Comparison of ENCODE assay signal across 11 cellular contexts in genomic region chr20:38728911-38729642, GRCh38. TPM values are rescaled to one million over a fixed set of nuclear protein-coding genes. Genes with fewer than 3 reads are reported as not detected.
DNase-seq lines count a peak whose midpoint lies in the region; ATAC-seq, FAIRE-seq and TF ChIP-seq lines count a peak whose summit lies in the region.
"Had no signal": no experiment of that assay in that cellular context is flagged by ENCODE, and none has a peak within 500 bp of the region (broad histone marks: within the 10 kb centered on the region; RNA-seq: fewer than 3 reads in every experiment).

No MANE protein-coding gene starts in this region.

- H3K27ac ChIP-seq in CD4-positive, alpha-beta T cell (ENCODE audit: low read depth, low read length) = no peak overlapping the region
- H3K27ac ChIP-seq in SJCRH30 (no peak overlapping the region), iPS-18a (ENCODE audit: low read length) (no peak overlapping the region), body of pancreas (no peak overlapping the region), heart right ventricle (no peak overlapping the region), thyroid gland (no peak overlapping the region)

- POLR2A ChIA-PET in CD4-positive, alpha-beta T cell (lab: Charles Lee) = interaction anchor here (1.7 kb wide), 1 partner anchor 18 kb away, joined by 6 read pairs; the partner anchor contains the start of gene ACTR5

- WGBS in body of pancreas, 2 donors = 2 to 3% methylated on average over 39 to 41 of the region's 41 CpGs
- 2% methylated on average over 41 of the region's 41 CpGs for WGBS in heart right ventricle, 2 donors
- 2 to 4% methylated on average over 33 to 41 of the region's 41 CpGs for WGBS in thyroid gland, 2 donors

- H3K4me1 Mint-ChIP-seq in CD4-positive, alpha-beta T cell (ENCODE audit: low read depth) = peaks cover 64% of the 10 kb centered on the region

- TF ChIP-seq POLR2A in GM12892 (IDR thresholded peaks at IDR 0.05; ENCODE audit: low read depth, low read length) = no peak
- no peak for TF ChIP-seq POLR2A in body of pancreas (IDR thresholded peaks at IDR 0.05)
- TF ChIP-seq POLR2A in thyroid gland (IDR thresholded peaks at IDR 0.05) = no peak

- CTCF ChIA-PET in CD4-positive, alpha-beta T cell (lab: Charles Lee) = no interaction called here

- FAIRE-seq in GM12892 (lab: Jason Lieb, UNC) (no peak), RCC 7860 (lab: Jason Lieb, UNC) (no peak)
- FAIRE-seq: kidney had no signal

- intact Hi-C loops in CD4-positive, alpha-beta T cell (cut with DNase I, micrococcal nuclease) = no loop called here
- intact Hi-C loops in body of pancreas (cut with DNase I) (no loop called here), heart right ventricle (cut with DNase I) (loop anchor here in 1 of 10 donors (5.0 kb wide), 1 partner anchor 77 kb away; no protein-coding TSS in a partner anchor), thyroid gland (cut with DNase I) (no loop called here)

- peak overlapping the region; percentile 75 for H3K4me3 Mint-ChIP-seq in CD4-positive, alpha-beta T cell
- H3K4me3 Mint-ChIP-seq: dendritic cell treated with granulocyte-macrophage colony-stimulating factor and Interleukin-4, amounts not matched to agents 40 ng/mL and 50 ng/mL, for 4 days had no signal

- H3K27ac Mint-ChIP-seq in CD4-positive, alpha-beta T cell = peak overlapping the region; percentile 56
- H3K27ac Mint-ChIP-seq: dendritic cell treated with granulocyte-macrophage colony-stimulating factor and Interleukin-4, amounts not matched to agents 40 ng/mL and 50 ng/mL, for 4 days had no signal

- no peak for ATAC-seq in CD4-positive, alpha-beta T cell (ENCODE audit: poor library complexity)
- ATAC-seq in body of pancreas (no peak), heart right ventricle (no peak)

- H3K36me3 ChIP-seq in SJCRH30 (no peaks in the 10 kb centered on the region), iPS-18a (ENCODE audit: control insufficient read depth, low read depth, low read length) (no peaks in the 10 kb centered on the region), body of pancreas (replicated peaks in 1 of 2; ENCODE audit: insufficient read depth in 1 of 2, low read depth in 2 of 2) (no peaks in the 10 kb centered on the region), heart right ventricle (peaks cover 0 to 9% (median 0%) of the 10 kb centered on the region in 9 donors), thyroid gland (no peaks in the 10 kb centered on the region)

- H3K4me3 ChIP-seq in SJCRH30 = peak overlapping the region; percentile 14
- H3K4me3 ChIP-seq in iPS-18a (ENCODE audit: low read length) = peak overlapping the region; percentile 38
- H3K4me3 ChIP-seq in body of pancreas = no peak overlapping the region
- no peak overlapping the region for H3K4me3 ChIP-seq in heart right ventricle
- no peak overlapping the region for H3K4me3 ChIP-seq in thyroid gland (replicated peaks in 1 of 3)

- peaks cover 5% of the 10 kb centered on the region for H3K4me1 ChIP-seq in SJCRH30
- peaks cover 27% of the 10 kb centered on the region for H3K4me1 ChIP-seq in iPS-18a (ENCODE audit: control insufficient read depth, low read depth, low read length)
- peaks cover 23% of the 10 kb centered on the region for H3K4me1 ChIP-seq in body of pancreas
- peaks cover 0 to 70% (median 48%) of the 10 kb centered on the region in 9 donors for H3K4me1 ChIP-seq in heart right ventricle
- H3K4me1 ChIP-seq in thyroid gland = peaks cover 8 to 51% of the 10 kb centered on the region in 2 donors

- no peaks in the 10 kb centered on the region for H3K9me3 Mint-ChIP-seq in CD4-positive, alpha-beta T cell
- H3K9me3 Mint-ChIP-seq: dendritic cell treated with granulocyte-macrophage colony-stimulating factor and Interleukin-4, amounts not matched to agents 40 ng/mL and 50 ng/mL, for 4 days had no signal

- H3K36me3 Mint-ChIP-seq in CD4-positive, alpha-beta T cell (ENCODE audit: low read depth) = no peaks in the 10 kb centered on the region

- TF ChIP-seq CTCF in CD4-positive, alpha-beta T cell (IDR thresholded peaks at IDR 0.05) = no peak
- TF ChIP-seq CTCF in body of pancreas (IDR thresholded peaks at IDR 0.05) (no peak), heart right ventricle (IDR thresholded peaks at IDR 0.05) (no peak), thyroid gland (IDR thresholded peaks at IDR 0.05) (no peak)

- H3K9ac ChIP-seq in iPS-18a (ENCODE audit: low read length) = no peak overlapping the region

- no peaks in the 10 kb centered on the region for H3K9me3 ChIP-seq in CD4-positive, alpha-beta T cell (ENCODE audit: control insufficient read depth, low read length)
- H3K9me3 ChIP-seq in SJCRH30 (replicated peaks) = no peaks in the 10 kb centered on the region
- peaks cover 2% of the 10 kb centered on the region for H3K9me3 ChIP-seq in iPS-18a (ENCODE audit: control insufficient read depth, low read depth, low read length)
- no peaks in the 10 kb centered on the region for H3K9me3 ChIP-seq in body of pancreas
- H3K9me3 ChIP-seq in heart right ventricle = no peaks in the 10 kb centered on the region
- no peaks in the 10 kb centered on the region for H3K9me3 ChIP-seq in thyroid gland

- peaks cover 91% of the 10 kb centered on the region for H3K27me3 ChIP-seq in CD4-positive, alpha-beta T cell (ENCODE audit: control insufficient read depth, insufficient read depth, low read length)
- H3K27me3 ChIP-seq in SJCRH30 (peaks cover 22% of the 10 kb centered on the region), iPS-18a (ENCODE audit: control insufficient read depth, insufficient read depth, low read length) (peaks cover 100% of the 10 kb centered on the region), body of pancreas (peaks cover 0 to 72% of the 10 kb centered on the region in 2 donors), heart right ventricle (peaks cover 66 to 100% (median 100%) of the 10 kb centered on the region in 7 donors), thyroid gland (peaks cover 64% of the 10 kb centered on the region)

- H3K27me3 Mint-ChIP-seq in CD4-positive, alpha-beta T cell = peaks cover 91% of the 10 kb centered on the region

- DNase-seq in CD4-positive, alpha-beta T cell = no peak
- DNase-seq in GM12892 (ENCODE audit: insufficient read length) = peak; percentile 20
- peak; percentile 81 to 87 for DNase-seq in SJCRH30
- no peak for DNase-seq in RCC 7860 (ENCODE audit: low spot score)
- DNase-seq in body of pancreas = no peak
- DNase-seq in heart right ventricle = no peak
- no peak for DNase-seq in thyroid gland
- DNase-seq: activated CD4-positive, CD25-positive, alpha-beta regulatory T cell treated with anti-CD3 and anti-CD28 coated beads, Interleukin-2, amount 50 U/mL, for 72 hours; kidney had no signal

RNA-seq across cellular contexts. Expression of gene SLC32A1, which starts 4.8 kb away (rescaled TPM):
- total RNA-seq in CD4-positive, alpha-beta T cell = not detected
- polyA plus RNA-seq in GM12892 (2012; ENCODE audit: missing spikeins) = 0.08 TPM
- not detected in 2 replicates for total RNA-seq in SJCRH30 (2014; rRNA removed; shearing (Covaris generic))
- total RNA-seq in body of pancreas (not detected), heart right ventricle (not detected), thyroid gland (not detected)
- not detected for polyA plus RNA-seq in heart right ventricle
- total RNA-seq: kidney had no signal

RNA-seq across cellular contexts. Expression of gene ACTR5, which starts 19.2 kb away (rescaled TPM):
- total RNA-seq in CD4-positive, alpha-beta T cell = 10 to 100 TPM; 11.1 to 11.9 TPM
- 6.1 TPM for polyA plus RNA-seq in GM12892 (2012; ENCODE audit: missing spikeins)
- 21.1 and 22.2 TPM in 2 replicates for total RNA-seq in SJCRH30 (2014; rRNA removed; shearing (Covaris generic))
- total RNA-seq in body of pancreas = 1 to 10 TPM; 4.9 to 7.9 TPM
- total RNA-seq in heart right ventricle = 1 to 10 TPM; 1.5 to 4.1 (median 2.8) TPM
- 1 to 10 TPM; 4.0 to 5.4 TPM for polyA plus RNA-seq in heart right ventricle
- 10 to 100 TPM in 2 of 4 donors, 1 to 10 TPM in 2; 6.9 to 14.4 (median 10.4) TPM for total RNA-seq in thyroid gland

Comparison
In these comparisons a context has a peak if more than half of its experiments do, and no peak if none do; other contexts are left out.
1. DNase-seq: peak in GM12892 (single experiment) and SJCRH30 (2 of 2); none in CD4-positive, alpha-beta T cell (0 of 10), RCC 7860 (single experiment), body of pancreas (0 of 4), heart right ventricle (0 of 2) and thyroid gland (0 of 2).
2. H3K4me3 ChIP-seq: peak in SJCRH30 (single experiment) and iPS-18a (single experiment); none in body of pancreas (0 of 2), heart right ventricle (0 of 10) and thyroid gland (0 of 3).